In the genomic region with DNA sequence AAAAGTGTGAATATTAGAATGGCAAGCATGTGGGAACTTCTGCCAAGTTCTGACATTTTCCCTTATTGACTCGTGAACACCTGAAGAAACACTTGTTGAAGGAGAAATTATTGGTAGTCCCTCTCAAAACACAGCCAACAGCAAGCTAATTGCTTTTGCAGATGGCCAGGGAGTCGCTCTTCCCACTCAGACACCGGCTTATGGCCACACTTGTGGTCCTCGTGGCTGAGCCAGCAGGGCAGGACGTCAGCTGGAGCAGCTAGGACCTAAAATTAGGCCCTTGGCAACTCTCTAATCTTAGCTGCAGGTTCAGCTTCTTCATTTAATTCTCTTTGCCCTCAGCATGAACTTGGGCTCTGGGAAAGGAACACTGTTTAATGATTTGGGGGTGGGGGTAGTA, we compare ENCODE assay signal across 13 cellular contexts.
DNase-seq lines count a peak whose midpoint lies in the region; ATAC-seq and TF ChIP-seq lines count a peak whose summit lies in the region.
"Had no signal": no experiment of that assay in that cellular context is flagged by ENCODE, and none has a peak within 500 bp of the region (broad histone marks: within the 10 kb centered on the region; RNA-seq: fewer than 3 reads in every experiment).

No MANE protein-coding gene starts in this region.

- no peaks in the 10 kb centered on the region for H3K9me3 Mint-ChIP-seq in H9
- no peaks in the 10 kb centered on the region for H3K9me3 Mint-ChIP-seq in activated CD4-positive, alpha-beta T cell treated with anti-CD3 and anti-CD28 coated beads, Interleukin-2, amount 10 ng/mL, durations not matched to agents 7 days and 5 days
- H3K9me3 Mint-ChIP-seq: activated B cell treated with CpG ODN at 0.5 μM for 24 hours had no signal

- H2AFZ ChIP-seq in H9 (ENCODE audit: low read length): no peak overlapping the region

- H3K27ac ChIP-seq in H9 (ENCODE audit: insufficient read length, low read depth, low read length) (no peak overlapping the region), Panc1 (ENCODE audit: low read length) (peak overlapping the region; percentile 25; the same call in 1 of the 2 replicates), sigmoid colon (peak overlapping the region in 3 of 4 donors; percentile 17 to 29 (median 19))

- H3K56ac ChIP-seq in H9 (ENCODE audit: insufficient read length, low read depth, low read length): no peak overlapping the region

- TF ChIP-seq POLR2A in sigmoid colon (IDR thresholded peaks at IDR 0.05): no peak

- no peak overlapping the region for H2BK12ac ChIP-seq in H9 (ENCODE audit: insufficient read length, low read depth, low read length)

- no peak overlapping the region for H3K4ac ChIP-seq in H9 (ENCODE audit: low read depth, low read length)

- H3K27me3 ChIP-seq in H9 (ENCODE audit: insufficient read depth, low read length) (no peaks in the 10 kb centered on the region; the same call in 1 of the 2 replicates), Panc1 (ENCODE audit: control insufficient read depth, insufficient read depth, low read length) (no peaks in the 10 kb centered on the region), sigmoid colon (no peaks in the 10 kb centered on the region)

- no peak overlapping the region for H2BK120ac ChIP-seq in H9 (ENCODE audit: low read depth, low read length, poor library complexity, severe bottlenecking)

- peaks cover 7% of the 10 kb centered on the region for H3K27me3 Mint-ChIP-seq in H9 (ENCODE audit: low read depth)
- peaks cover 73% of the 10 kb centered on the region for H3K27me3 Mint-ChIP-seq in activated CD4-positive, alpha-beta T cell treated with anti-CD3 and anti-CD28 coated beads, Interleukin-2, amount 10 ng/mL, durations not matched to agents 7 days and 5 days

- H3K9ac ChIP-seq in H9 (ENCODE audit: extremely low read depth, insufficient read length, low read length): no peak overlapping the region

- no peak overlapping the region for H3K4me3 Mint-ChIP-seq in H9
- H3K4me3 Mint-ChIP-seq in activated CD4-positive, alpha-beta T cell treated with anti-CD3 and anti-CD28 coated beads, Interleukin-2, amount 10 ng/mL, durations not matched to agents 7 days and 5 days: no peak overlapping the region
- H3K4me3 Mint-ChIP-seq: activated B cell treated with CpG ODN at 0.5 μM for 24 hours had no signal

- H3K23ac ChIP-seq in H9 (ENCODE audit: insufficient read length, low read depth, low read length): no peak overlapping the region

- H4K5ac ChIP-seq in H9 (ENCODE audit: insufficient read length, low read depth, low read length): no peak overlapping the region

- H3K79me1 ChIP-seq in H9 (ENCODE audit: insufficient read depth, low read depth, low read length, poor library complexity, severe bottlenecking): no peaks in the 10 kb centered on the region

- H2BK20ac ChIP-seq in H9 (ENCODE audit: low read depth, low read length, poor library complexity, severe bottlenecking): no peak overlapping the region

- WGBS in H9 (ENCODE audit: extremely low coverage, insufficient read length, low lambda C conversion rate): no CpG with 5 or more reads among the region's 5 CpGs
- WGBS in sigmoid colon, 2 donors: 62 to 77% methylated on average over 5 of the region's 5 CpGs

- H3K4me1 ChIP-seq in H9 (ENCODE audit: insufficient read depth, low read length) (peaks cover 6% of the 10 kb centered on the region; the same call in 1 of the 2 replicates), Panc1 (ENCODE audit: control insufficient read depth, insufficient read depth, low read length) (peaks cover 24% of the 10 kb centered on the region), sigmoid colon (peaks cover 0 to 21% (median 12%) of the 10 kb centered on the region in 4 donors)

- no peak for TF ChIP-seq CTCF in H9 (conservative IDR thresholded peaks at IDR 0.05)
- no peak for TF ChIP-seq CTCF in Panc1 (IDR thresholded peaks at IDR 0.05)
- TF ChIP-seq CTCF in sigmoid colon (IDR thresholded peaks at IDR 0.05): no peak

- H3K36me3 Mint-ChIP-seq in H9 (ENCODE audit: insufficient read depth in 1 of 3, low read depth in 3 of 3): no peaks in the 10 kb centered on the region
- no peaks in the 10 kb centered on the region for H3K36me3 Mint-ChIP-seq in activated CD4-positive, alpha-beta T cell treated with anti-CD3 and anti-CD28 coated beads, Interleukin-2, amount 10 ng/mL, durations not matched to agents 7 days and 5 days (ENCODE audit: low read depth)

- no peak overlapping the region for H4K8ac ChIP-seq in H9 (replicated peaks; ENCODE audit: insufficient read length, low read depth, low read length)

- H3K36me3 ChIP-seq in Panc1 (ENCODE audit: control insufficient read depth, insufficient read depth, low read length) (no peaks in the 10 kb centered on the region), sigmoid colon (no peaks in the 10 kb centered on the region)

- H3K14ac ChIP-seq in H9 (ENCODE audit: insufficient read depth, low read length): no peak overlapping the region

- H3K23me2 ChIP-seq in H9 (ENCODE audit: insufficient read length, low read depth, low read length, poor library complexity, severe bottlenecking): peaks cover 3% of the 10 kb centered on the region

- intact Hi-C loops in Panc1 (cut with micrococcal nuclease; ENCODE audit: unreplicated experiment): no loop called here
- intact Hi-C loops in left cardiac atrium (cut with DNase I): loop anchor here in 1 of 2 donors (10.0 kb wide), 1 partner anchor 151 kb away; a partner anchor contains a TSS
- intact Hi-C loops in sigmoid colon (cut with DNase I): no loop called here

- H2BK15ac ChIP-seq in H9 (ENCODE audit: low read depth, low read length): no peak overlapping the region

- peaks cover 31 to 41% of the 10 kb centered on the region in 2 experiments for H3K4me1 Mint-ChIP-seq in H9
- H3K4me1 Mint-ChIP-seq in activated CD4-positive, alpha-beta T cell treated with anti-CD3 and anti-CD28 coated beads, Interleukin-2, amount 10 ng/mL, durations not matched to agents 7 days and 5 days: peaks cover 20% of the 10 kb centered on the region

- no TSS peak for BruUV-seq in Panc1 (replicated peaks; lab: Mats Ljungman, UMichigan)

- H2AK5ac ChIP-seq in H9 (ENCODE audit: insufficient read length, low read length): no peak overlapping the region

- CTCF ChIA-PET in Panc1 (lab: Charles Lee): no interaction called here
- CTCF ChIA-PET in activated CD4-positive, alpha-beta T cell treated with anti-CD3 and anti-CD28 coated beads, Interleukin-2, amount 10 ng/mL, durations not matched to agents 7 days and 5 days (lab: Charles Lee): no interaction called here

- no peak overlapping the region for H4K91ac ChIP-seq in H9 (ENCODE audit: insufficient read length, low read depth, low read length)

- no peaks in the 10 kb centered on the region for H4K20me1 ChIP-seq in H9 (ENCODE audit: control insufficient read depth, insufficient read depth, insufficient read length)

- H3T11ph ChIP-seq in H9 (ENCODE audit: low read length): peak overlapping the region; percentile 8

- no peak overlapping the region for H3K27ac Mint-ChIP-seq in H9
- no peak overlapping the region for H3K27ac Mint-ChIP-seq in activated CD4-positive, alpha-beta T cell treated with anti-CD3 and anti-CD28 coated beads, Interleukin-2, amount 10 ng/mL, durations not matched to agents 7 days and 5 days
- H3K27ac Mint-ChIP-seq: activated B cell treated with CpG ODN at 0.5 μM for 24 hours had no signal

- POLR2A ChIA-PET in Panc1 (lab: Charles Lee): no interaction called here
- POLR2A ChIA-PET in activated CD4-positive, alpha-beta T cell treated with anti-CD3 and anti-CD28 coated beads, Interleukin-2, amount 10 ng/mL, durations not matched to agents 7 days and 5 days (lab: Charles Lee): no interaction called here

- no peak overlapping the region for H2BK5ac ChIP-seq in H9 (ENCODE audit: insufficient read length, low read length)

- H3K79me2 ChIP-seq in H9 (ENCODE audit: insufficient read depth, low read length): no peaks in the 10 kb centered on the region

- ATAC-seq in Panc1 (no peak), left cardiac atrium (peak; percentile 88 to 89), HG02973 (IDR thresholded peaks at IDR 0.05; ENCODE audit: unreplicated experiment) (no peak), HG03025 (IDR thresholded peaks at IDR 0.05; ENCODE audit: low FRiP score, unreplicated experiment) (no peak), HG03159 (IDR thresholded peaks at IDR 0.05; ENCODE audit: unreplicated experiment) (no peak)

- H3K18ac ChIP-seq in H9 (ENCODE audit: insufficient read length, low read depth, low read length): no peak overlapping the region

- TF ChIP-seq EP300 in sigmoid colon (IDR thresholded peaks at IDR 0.05): no peak

- no peak for DNase-seq in H9
- DNase-seq in Panc1 (ENCODE audit: low read depth, low spot score): no peak
- peak; percentile 62 for DNase-seq in left cardiac atrium
- no peak for DNase-seq in sigmoid colon
- no peak for DNase-seq in activated CD4-positive, alpha-beta T cell treated with anti-CD3 and anti-CD28 coated beads, Interleukin-2, amount 10 ng/mL, durations not matched to agents 7 days and 5 days
- DNase-seq: activated B cell treated with CpG ODN at 0.5 μM for 24 hours; DMS153; NCI-H2171 treated with DMSO at 0.1 percent for 48 hours; stimulated activated CD4-positive, alpha-beta T cell treated with anti-CD3 and anti-CD28 coated beads, Interleukin-2, amount 100 ng/mL, for 24 hours had no signal

- in situ Hi-C loops in Panc1 (cut with HindIII; ENCODE audit: low pct_unique_long_range_greater_than_20kb, low sequenced_read_pairs): no loop called here

- H3K4me3 ChIP-seq in Panc1 (ENCODE audit: low read depth in 2 of 2, low read length in 2 of 2): no peak overlapping the region
- H3K4me3 ChIP-seq in sigmoid colon: no peak overlapping the region
- H3K4me3 ChIP-seq: lung had no signal

- H3K9me3 ChIP-seq in H9 (ENCODE audit: control insufficient read depth, low read depth, low read length) (no peaks in the 10 kb centered on the region), Panc1 (ENCODE audit: control insufficient read depth, insufficient read depth, low read depth, low read length) (no peaks in the 10 kb centered on the region), sigmoid colon (no peaks in the 10 kb centered on the region)

- no peak overlapping the region for H3K4me2 ChIP-seq in H9 (ENCODE audit: insufficient read depth, insufficient read length, low read length)

Comparison
In these comparisons a context has a peak if more than half of its experiments do, and no peak if none do; other contexts are left out.
1. ATAC-seq: peak in left cardiac atrium (2 of 2); none in Panc1 (single experiment), HG02973 (single experiment), HG03025 (single experiment) and HG03159 (single experiment).